Comparison of ENCODE assay signal across 16 cellular contexts in the genomic region with DNA sequence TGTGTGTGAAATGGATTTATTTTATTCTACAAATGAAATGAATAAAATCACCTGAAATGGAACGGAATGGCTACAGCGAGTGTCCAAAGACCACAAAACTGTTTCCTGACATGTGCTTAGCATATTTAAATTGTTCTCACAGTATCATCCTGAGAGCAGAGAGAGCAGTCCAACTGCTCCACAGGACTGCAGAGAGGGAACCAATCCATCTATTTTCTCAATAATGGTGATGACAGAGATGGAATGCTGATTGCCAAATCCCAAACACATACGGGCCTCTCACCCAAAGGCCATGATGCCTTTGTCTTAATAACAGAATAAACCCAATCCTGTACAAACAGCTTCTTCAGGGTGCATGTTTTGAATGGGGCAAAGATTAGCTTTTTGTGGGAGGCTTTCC. TPM values are rescaled to one million over a fixed set of nuclear protein-coding genes. Genes with fewer than 3 reads are reported as not detected.
DNase-seq lines count a peak whose midpoint lies in the region; ATAC-seq and TF ChIP-seq lines count a peak whose summit lies in the region.
"Had no signal": no experiment of that assay in that cellular context is flagged by ENCODE, and none has a peak within 500 bp of the region (broad histone marks: within the 10 kb centered on the region; RNA-seq: fewer than 3 reads in every experiment).

No MANE protein-coding gene starts in this region.

- DNase-seq in AG09309 (ENCODE audit: low read depth) (peak; percentile 25), GM03348 (ENCODE audit: low spot score) (peak; percentile 63), dermis microvascular lymphatic vessel endothelial cell (ENCODE audit: low read depth in 2 of 2) (peak; percentile 63 to 68), mesenchymal stem cell (no peak), AG08396 (ENCODE audit: low spot score) (no peak), suprapubic skin (ENCODE audit: low spot score in 2 of 2) (no peak)
- DNase-seq: H9, IMR-90, NCI-H1417 treated with DMSO at 0.1 percent for 48 hours, NCI-H2029, NCI-H510A treated with DMSO at 0.1 percent for 48 hours, Peyer's patch, Right ventricle myocardium superior had no signal

- H3K9me3 ChIP-seq in mesenchymal stem cell (ENCODE audit: control insufficient read depth, low read length) (no peaks in the 10 kb centered on the region), suprapubic skin (no peaks in the 10 kb centered on the region)
- H3K9me3 ChIP-seq: A549, Peyer's patch had no signal

- no peak overlapping the region for H3K18ac ChIP-seq in mesenchymal stem cell (ENCODE audit: low read depth in 1 of 2, low read length in 2 of 2)

- H3K4ac ChIP-seq in mesenchymal stem cell (ENCODE audit: low read depth in 1 of 2, low read length in 2 of 2), result no peak overlapping the region

- TF ChIP-seq EP300 in suprapubic skin (IDR thresholded peaks at IDR 0.05), result no peak

- H3K4me1 ChIP-seq in mesenchymal stem cell (ENCODE audit: control insufficient read depth, insufficient read depth, low read depth, low read length) (no peaks in the 10 kb centered on the region), suprapubic skin (peaks cover 11% of the 10 kb centered on the region)
- H3K4me1 ChIP-seq: A549, Peyer's patch had no signal

- H2AK5ac ChIP-seq in mesenchymal stem cell (ENCODE audit: low read length, severe bottlenecking), result no peak overlapping the region

- H4K8ac ChIP-seq in mesenchymal stem cell (ENCODE audit: low read length), result no peak overlapping the region

- no peak overlapping the region for H2BK5ac ChIP-seq in mesenchymal stem cell (ENCODE audit: low read depth, low read length, poor library complexity, severe bottlenecking)

- no peak overlapping the region for H4K91ac ChIP-seq in mesenchymal stem cell (ENCODE audit: low read length)

- H3K23ac ChIP-seq in mesenchymal stem cell (ENCODE audit: low read length in 2 of 2), result no peak overlapping the region

- ATAC-seq in HG03432 (IDR thresholded peaks at IDR 0.05; ENCODE audit: unreplicated experiment) (no peak), HG02623 (IDR thresholded peaks at IDR 0.05; ENCODE audit: unreplicated experiment) (no peak)
- ATAC-seq: A549 had no signal

- H3K36me3 ChIP-seq in mesenchymal stem cell (ENCODE audit: control insufficient read depth in 1 of 2, insufficient read depth in 2 of 2, low read depth in 1 of 2, low read length in 2 of 2) (peaks cover 33 to 100% of the 10 kb centered on the region in 2 experiments), suprapubic skin (peaks cover 83% of the 10 kb centered on the region)

- H3K27me3 ChIP-seq in mesenchymal stem cell (ENCODE audit: control insufficient read depth in 1 of 2, insufficient read depth in 1 of 2, low read length in 2 of 2) (no peaks in the 10 kb centered on the region), suprapubic skin (no peaks in the 10 kb centered on the region)
- H3K27me3 ChIP-seq: Peyer's patch had no signal

- H3K4me2 ChIP-seq in mesenchymal stem cell (ENCODE audit: low read length, poor library complexity, severe bottlenecking), result no peak overlapping the region
- H3K4me2 ChIP-seq: A549 had no signal

- H2BK15ac ChIP-seq in mesenchymal stem cell (ENCODE audit: low read depth, poor library complexity, severe bottlenecking), result no peak overlapping the region

- peaks cover 19% of the 10 kb centered on the region for H3K79me1 ChIP-seq in mesenchymal stem cell (replicated peaks; ENCODE audit: low read length, poor library complexity, severe bottlenecking)

- peak overlapping the region; percentile 17 for H3K9ac ChIP-seq in mesenchymal stem cell (ENCODE audit: low read length)

- H2AFZ ChIP-seq in mesenchymal stem cell (ENCODE audit: low read depth, low read length), result no peak overlapping the region

- H3K14ac ChIP-seq in mesenchymal stem cell (ENCODE audit: low read length in 2 of 2), result no peak overlapping the region

- H2BK12ac ChIP-seq in mesenchymal stem cell (ENCODE audit: low read length in 2 of 2), result no peak overlapping the region

- WGBS in mesenchymal stem cell, result 100% methylated on average over 2 of the region's 3 CpGs
- WGBS in suprapubic skin, result 73% methylated on average over 3 of the region's 3 CpGs

- no peak for TF ChIP-seq POLR2A in suprapubic skin (IDR thresholded peaks at IDR 0.05)

- no peak overlapping the region for H3K4me3 ChIP-seq in AG09309 (ENCODE audit: control insufficient read depth, low read depth, low read length)
- no peak overlapping the region for H3K4me3 ChIP-seq in mesenchymal stem cell (ENCODE audit: insufficient read depth in 1 of 2, low read depth in 1 of 2, low read length in 2 of 2)
- H3K4me3 ChIP-seq in suprapubic skin, result no peak overlapping the region
- H3K4me3 ChIP-seq: A549, Peyer's patch had no signal

- H2BK120ac ChIP-seq in mesenchymal stem cell (ENCODE audit: low read depth, low read length), result no peak overlapping the region

- H3K27ac ChIP-seq in mesenchymal stem cell (ENCODE audit: low read length, poor library complexity, severe bottlenecking) (no peak overlapping the region), suprapubic skin (no peak overlapping the region)
- H3K27ac ChIP-seq: A549, Peyer's patch had no signal

- no peak for TF ChIP-seq CTCF in AG09309 (IDR thresholded peaks at IDR 0.05; ENCODE audit: control insufficient read depth, insufficient read depth, low read depth, low read length, missing control alignments)
- no peak for TF ChIP-seq CTCF in suprapubic skin (IDR thresholded peaks at IDR 0.05)

RNA-seq across cellular contexts. Expression of a gene that starts 41.1 kb away (rescaled TPM):
- total RNA-seq in dermis microvascular lymphatic vessel endothelial cell, result 55.8 and 118 TPM in 2 replicates
- 77.9 TPM for polyA plus RNA-seq in mesenchymal stem cell (2013, experiment 1 of 2)
- polyA plus RNA-seq in mesenchymal stem cell (2013, experiment 2 of 2), result 78.1 TPM
- 10 to 100 TPM; 33.5 to 60.7 (median 37.6) TPM for total RNA-seq in suprapubic skin

Comparison
In these comparisons a context has a peak if more than half of its experiments do, and no peak if none do; other contexts are left out.
1. DNase-seq: peak in AG09309 (single experiment), GM03348 (single experiment) and dermis microvascular lymphatic vessel endothelial cell (2 of 2); none in mesenchymal stem cell (single experiment), AG08396 (single experiment) and suprapubic skin (0 of 2).